In the genomic region with DNA sequence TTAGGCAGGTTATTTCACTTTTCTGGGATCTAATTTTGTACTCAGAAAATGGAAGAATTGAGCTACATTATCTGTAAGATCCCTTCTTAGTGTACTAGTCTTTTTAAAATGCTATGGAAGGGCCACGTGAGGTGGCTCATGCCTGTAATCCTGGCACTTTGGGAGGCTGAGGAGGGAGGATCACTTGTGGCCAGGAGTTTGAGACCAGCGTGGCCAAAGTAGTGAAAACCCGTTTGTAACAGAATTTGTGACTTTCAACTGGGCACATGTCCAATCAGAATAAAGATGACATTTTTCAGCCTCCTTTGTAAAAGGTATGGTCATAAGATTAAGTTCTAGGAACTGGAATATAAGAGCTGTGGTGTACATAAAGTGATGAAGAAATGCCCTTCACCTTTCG, we compare ENCODE assay signal across 35 cellular contexts. TPM values are rescaled to one million over a fixed set of nuclear protein-coding genes. Genes with fewer than 3 reads are reported as not detected.
DNase-seq lines count a peak whose midpoint lies in the region; ATAC-seq, FAIRE-seq and TF ChIP-seq lines count a peak whose summit lies in the region.
"Had no signal": no experiment of that assay in that cellular context is flagged by ENCODE, and none has a peak within 500 bp of the region (broad histone marks: within the 10 kb centered on the region; RNA-seq: fewer than 3 reads in every experiment).

No MANE protein-coding gene starts in this region.

- FAIRE-seq in A549 (lab: Jason Lieb, UNC), result no peak
- FAIRE-seq: A204.1, D721Med had no signal

- 1% methylated on average over 4 of the region's 4 CpGs for WGBS in A549 (ENCODE audit: missing lambda C conversion rate)

- H3K4me3 ChIP-seq in A549, result no peak overlapping the region
- no peak overlapping the region for H3K4me3 ChIP-seq in coronary artery
- H3K4me3 ChIP-seq: BLaER1; BLaER1 treated with 17β-estradiol and CSF1 and Interleukin-3, amounts not matched to agents 10 nM and 100 nM had no signal

- H3K9me3 ChIP-seq in A549, result peaks cover 3% of the 10 kb centered on the region; the same call in 1 of the 3 replicates
- H3K9me3 ChIP-seq: BE2C, Caco-2 had no signal

- no peak for DNase-seq in A549 (ENCODE audit: low read depth in 1 of 2, low spot score in 1 of 2)
- no peak for DNase-seq in neural crest cell (ENCODE audit: low read depth, low spot score)
- DNase-seq in NOMO-1 (lab: John Stamatoyannopoulos, UW; ENCODE audit: unreplicated experiment in 2 of 2), result no peak
- no peak for DNase-seq in coronary artery (ENCODE audit: low spot score)
- DNase-seq: 8988T; ACHN; AML-193; BE2C; C1 segment of cervical spinal cord; Caco-2; Calu3; CD4-positive, alpha-beta memory T cell; CD4-positive, alpha-beta T cell; CD4-positive, CD25-positive, alpha-beta regulatory T cell; CD8-positive, alpha-beta memory T cell; CD8-positive, alpha-beta T cell; COR-L47; DMS 273 treated with DMSO at 0.1 percent for 48 hours; DMS153; DMS53; DMS79; DMS79 treated with DMSO at 0.1 percent for 48 hours; DND-41; EL had no signal

- no peak for TF ChIP-seq RAD21 in A549 (conservative IDR thresholded peaks at IDR 0.05 in 1 of 2, IDR thresholded peaks at IDR 0.05 in 1 of 2)

- CTCF ChIA-PET in A549 (lab: Yijun Ruan, JAX), result no interaction called here

- H3K27me3 Mint-ChIP-seq in neural crest cell (ENCODE audit: low read depth), result peaks cover 44% of the 10 kb centered on the region

- H3K4me3 Mint-ChIP-seq in neural crest cell, result peak overlapping the region; percentile 64
- H3K4me3 Mint-ChIP-seq: B cell; CD4-positive, alpha-beta memory T cell; CD4-positive, alpha-beta T cell; CD4-positive, CD25-positive, alpha-beta regulatory T cell; CD8-positive, alpha-beta memory T cell; CD8-positive, alpha-beta T cell had no signal

- no peak overlapping the region for H3K4me2 ChIP-seq in A549
- H3K4me2 ChIP-seq: BLaER1; BLaER1 treated with 17β-estradiol and CSF1 and Interleukin-3, amounts not matched to agents 10 nM and 100 nM had no signal

- TF ChIP-seq POLR2A in A549 (IDR thresholded peaks at IDR 0.05; ENCODE audit: low read length), result no peak

- H3K36me3 Mint-ChIP-seq in neural crest cell (ENCODE audit: low read depth), result no peaks in the 10 kb centered on the region
- H3K36me3 Mint-ChIP-seq: CD14-positive monocyte; CD4-positive, alpha-beta memory T cell; CD4-positive, CD25-positive, alpha-beta regulatory T cell; CD8-positive, alpha-beta memory T cell; CD8-positive, alpha-beta T cell had no signal

- no peaks in the 10 kb centered on the region for H3K9me3 Mint-ChIP-seq in neural crest cell

- TF ChIP-seq EP300 in A549 (IDR thresholded peaks at IDR 0.05), result no peak

- H3K27ac Mint-ChIP-seq in neural crest cell (ENCODE audit: unreplicated experiment), result no peak overlapping the region
- H3K27ac Mint-ChIP-seq: B cell; CD14-positive monocyte; CD4-positive, alpha-beta memory T cell; CD4-positive, alpha-beta T cell; CD4-positive, CD25-positive, alpha-beta regulatory T cell; CD8-positive, alpha-beta memory T cell; CD8-positive, alpha-beta T cell had no signal

- TF ChIP-seq CTCF in A549 (IDR thresholded peaks at IDR 0.05), result no peak
- TF ChIP-seq CTCF in neural crest cell (conservative IDR thresholded peaks at IDR 0.05), result no peak
- no peak for TF ChIP-seq CTCF in coronary artery (IDR thresholded peaks at IDR 0.05)

- POLR2A ChIA-PET in A549 (lab: Yijun Ruan, JAX), result no interaction called here

- H3K27ac ChIP-seq in A549, result no peak overlapping the region
- no peak overlapping the region for H3K27ac ChIP-seq in coronary artery
- H3K27ac ChIP-seq: 22Rv1; BLaER1; BLaER1 treated with 17β-estradiol and CSF1 and Interleukin-3, amounts not matched to agents 10 nM and 100 nM; C4-2B had no signal

- H3K4me1 Mint-ChIP-seq in neural crest cell, result peaks cover 25% of the 10 kb centered on the region

- ATAC-seq in A549, result no peak
- ATAC-seq: CD8-positive, alpha-beta T cell had no signal

- peaks cover 9% of the 10 kb centered on the region; the same call in 1 of the 3 replicates for H3K4me1 ChIP-seq in A549
- H3K4me1 ChIP-seq: BE2C; BLaER1; BLaER1 treated with 17β-estradiol and CSF1 and Interleukin-3, amounts not matched to agents 10 nM and 100 nM; Caco-2 had no signal

TF ChIP-seq in A549, 52 proteins besides CTCF, POLR2A, EP300 and RAD21:
- peak; percentile 92; the same call in 1 of the 2 replicates for TF ChIP-seq RNF2 (IDR thresholded peaks at IDR 0.05; ENCODE audit: borderline replicate concordance, low read depth)
- peak; percentile 53 for TF ChIP-seq ZFP36 (IDR thresholded peaks at IDR 0.05; ENCODE audit: borderline replicate concordance, partially characterized antibody)
- peak; percentile 94 for TF ChIP-seq CBX8 (IDR thresholded peaks at IDR 0.05)
- TF ChIP-seq HOXB13 (CRISPR knock-in tag; IDR thresholded peaks at IDR 0.05; ENCODE audit: low read depth), result no peak
TF ChIP-seq in A549: peak in this region for 3.

RNA-seq across cellular contexts. Expression of a gene that starts 3.1 kb away (rescaled TPM):
- polyA plus RNA-seq in A549 (2011; rRNA removed) (not detected in 2 replicates), A549 (2017; fragmentation: RNase III; extraction: RNeasy Plus Mini Kit Qiagen cat#74134 plus additional on column Dnase treatment) (not detected in 3 replicates)
- polyA plus RNA-seq in A549 (2012; cell fraction: cytosol; rRNA removed), result not detected in 2 replicates
- not detected in 2 replicates for polyA plus RNA-seq in A549 (2012; cell fraction: nucleus; rRNA removed)
- polyA minus RNA-seq in A549 (2011; rRNA and poly(A)+ RNA removed), result not detected in 2 replicates
- total RNA-seq in neural crest cell, result 13.6 and 21.7 TPM in 2 replicates
- total RNA-seq: A172; Caco-2; Calu3; CD4-positive, alpha-beta memory T cell; CD4-positive, alpha-beta T cell; CD4-positive, CD25-positive, alpha-beta regulatory T cell; CD8-positive, alpha-beta memory T cell; CD8-positive, alpha-beta T cell had no signal
- polyA plus RNA-seq: AG04450; BJ; CD4-positive, alpha-beta memory T cell; CD4-positive, CD25-positive, alpha-beta regulatory T cell; CD8-positive, alpha-beta memory T cell had no signal
